8 cellular contexts compared by ENCODE assay signal in the genomic region with DNA sequence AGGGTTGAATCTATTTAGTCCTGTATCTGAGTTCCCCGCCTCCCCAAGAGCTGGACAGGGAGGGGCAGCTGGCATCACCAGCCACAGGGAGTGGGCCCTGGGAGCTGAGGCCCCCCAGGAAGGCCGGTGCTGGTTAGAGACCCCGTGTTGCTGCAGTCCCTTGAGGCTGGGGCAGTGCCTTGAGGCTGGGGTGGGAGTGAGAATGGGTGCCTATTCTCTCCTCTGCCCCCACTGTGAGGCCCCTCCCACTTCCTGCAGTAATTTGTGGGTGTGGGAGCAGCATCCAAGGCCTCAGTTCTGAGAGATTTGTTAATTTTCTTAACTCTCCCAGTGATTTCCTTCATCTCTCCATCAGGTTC. TPM values are rescaled to one million over a fixed set of nuclear protein-coding genes. Genes with fewer than 3 reads are reported as not detected.
DNase-seq lines count a peak whose midpoint lies in the region; ATAC-seq and TF ChIP-seq lines count a peak whose summit lies in the region.

No MANE protein-coding gene starts in this region.

- no peak for TF ChIP-seq CTCF in GM12865 (IDR thresholded peaks at IDR 0.05; ENCODE audit: insufficient read depth, low read depth, low read length, missing control alignments)
- no peak for TF ChIP-seq CTCF in chondrocyte (IDR thresholded peaks at IDR 0.05)
- TF ChIP-seq CTCF in prostate gland (IDR thresholded peaks at IDR 0.05): no peak

- WGBS in prostate gland: 49% methylated on average over 3 of the region's 3 CpGs

- H3K27ac Mint-ChIP-seq in T-helper 1 cell treated with Interleukin-12 subunit alpha and Interleukin-12 subunit beta and Interleukin-4 antibody, amounts not matched to agents 30 μg/mL and 1 μg/mL, for 36 hours: peak overlapping the region; percentile 80
- H3K27ac Mint-ChIP-seq in chondrocyte (ENCODE audit: unreplicated experiment): peak overlapping the region; percentile 87

- H3K4me3 ChIP-seq in GM12865 (ENCODE audit: low read depth, low read length) (no peak overlapping the region), prostate gland (no peak overlapping the region)

- TF ChIP-seq POLR2A in prostate gland (IDR thresholded peaks at IDR 0.05): no peak

- H3K4me1 ChIP-seq in prostate gland (replicated peaks): peaks cover 26% of the 10 kb centered on the region

- no peaks in the 10 kb centered on the region for H3K9me3 ChIP-seq in prostate gland

- H3K9me3 Mint-ChIP-seq in T-helper 1 cell treated with Interleukin-12 subunit alpha and Interleukin-12 subunit beta and Interleukin-4 antibody, amounts not matched to agents 30 μg/mL and 1 μg/mL, for 36 hours: no peaks in the 10 kb centered on the region
- H3K9me3 Mint-ChIP-seq in chondrocyte (ENCODE audit: low read depth): no peaks in the 10 kb centered on the region

- H3K36me3 Mint-ChIP-seq in T-helper 1 cell treated with Interleukin-12 subunit alpha and Interleukin-12 subunit beta and Interleukin-4 antibody, amounts not matched to agents 30 μg/mL and 1 μg/mL, for 36 hours (ENCODE audit: low read depth): peaks cover 3% of the 10 kb centered on the region
- no peaks in the 10 kb centered on the region for H3K36me3 Mint-ChIP-seq in chondrocyte (ENCODE audit: low read depth)

- H3K27me3 ChIP-seq in prostate gland (replicated peaks; ENCODE audit: insufficient read depth): no peaks in the 10 kb centered on the region

- H3K36me3 ChIP-seq in prostate gland: no peaks in the 10 kb centered on the region

- H3K27ac ChIP-seq in prostate gland: peak overlapping the region; percentile 93 to 98

- H3K27me3 Mint-ChIP-seq in T-helper 1 cell treated with Interleukin-12 subunit alpha and Interleukin-12 subunit beta and Interleukin-4 antibody, amounts not matched to agents 30 μg/mL and 1 μg/mL, for 36 hours (ENCODE audit: low read depth): no peaks in the 10 kb centered on the region
- no peaks in the 10 kb centered on the region for H3K27me3 Mint-ChIP-seq in chondrocyte (ENCODE audit: low read depth)

- peak; percentile 49 for DNase-seq in GM12865 (ENCODE audit: low read depth)
- DNase-seq in chondrocyte (ENCODE audit: low spot score): no peak
- no peak for DNase-seq in prostate gland (ENCODE audit: low spot score)
- DNase-seq in NCI-H1092 (lab: John Stamatoyannopoulos, UW): no peak
- no peak for DNase-seq in GM19240 (ENCODE audit: insufficient read length, low spot score)
- DNase-seq in NCI-H524 (lab: John Stamatoyannopoulos, UW): no peak

- no peak for ATAC-seq in GM19328 (IDR thresholded peaks at IDR 0.05; ENCODE audit: unreplicated experiment)

- intact Hi-C loops in prostate gland (cut with DNase I): loop anchor here (2.0 kb wide), 1 partner anchor 133 kb away; no protein-coding TSS in a partner anchor

- H3K4me1 Mint-ChIP-seq in T-helper 1 cell treated with Interleukin-12 subunit alpha and Interleukin-12 subunit beta and Interleukin-4 antibody, amounts not matched to agents 30 μg/mL and 1 μg/mL, for 36 hours (ENCODE audit: low read depth): peaks cover 56% of the 10 kb centered on the region
- peaks cover 65% of the 10 kb centered on the region for H3K4me1 Mint-ChIP-seq in chondrocyte (ENCODE audit: low read depth)

- H3K4me3 Mint-ChIP-seq in T-helper 1 cell treated with Interleukin-12 subunit alpha and Interleukin-12 subunit beta and Interleukin-4 antibody, amounts not matched to agents 30 μg/mL and 1 μg/mL, for 36 hours: peak overlapping the region; percentile 67
- peak overlapping the region; percentile 9 for H3K4me3 Mint-ChIP-seq in chondrocyte (ENCODE audit: unreplicated experiment)

RNA-seq across cellular contexts. Expression of gene TRAPPC3, which starts 2.5 kb away (rescaled TPM):
- total RNA-seq in chondrocyte: 67.7 to 74.5 TPM (median 69.7 TPM) in 3 replicates
- total RNA-seq in prostate gland: 10 to 100 TPM; 90.0 to 92.5 TPM

RNA-seq across cellular contexts. Expression of gene MAP7D1, which starts 4.1 kb away (rescaled TPM):
- total RNA-seq in chondrocyte: 159 to 177 TPM (median 173 TPM) in 3 replicates
- total RNA-seq in prostate gland: 100 to 1,000 TPM in 1 of 2 donors, 10 to 100 TPM in 1; 97.3 to 132 TPM

RNA-seq across cellular contexts. Expression of gene COL8A2, which starts 26.8 kb away (rescaled TPM):
- 10.8 to 18.1 TPM (median 17.4 TPM) in 3 replicates for total RNA-seq in chondrocyte
- total RNA-seq in prostate gland: 10 to 100 TPM in 1 of 2 donors, 1 to 10 TPM in 1; 7.9 to 10.7 TPM
